9 cellular contexts compared by ENCODE assay signal in the genomic region with DNA sequence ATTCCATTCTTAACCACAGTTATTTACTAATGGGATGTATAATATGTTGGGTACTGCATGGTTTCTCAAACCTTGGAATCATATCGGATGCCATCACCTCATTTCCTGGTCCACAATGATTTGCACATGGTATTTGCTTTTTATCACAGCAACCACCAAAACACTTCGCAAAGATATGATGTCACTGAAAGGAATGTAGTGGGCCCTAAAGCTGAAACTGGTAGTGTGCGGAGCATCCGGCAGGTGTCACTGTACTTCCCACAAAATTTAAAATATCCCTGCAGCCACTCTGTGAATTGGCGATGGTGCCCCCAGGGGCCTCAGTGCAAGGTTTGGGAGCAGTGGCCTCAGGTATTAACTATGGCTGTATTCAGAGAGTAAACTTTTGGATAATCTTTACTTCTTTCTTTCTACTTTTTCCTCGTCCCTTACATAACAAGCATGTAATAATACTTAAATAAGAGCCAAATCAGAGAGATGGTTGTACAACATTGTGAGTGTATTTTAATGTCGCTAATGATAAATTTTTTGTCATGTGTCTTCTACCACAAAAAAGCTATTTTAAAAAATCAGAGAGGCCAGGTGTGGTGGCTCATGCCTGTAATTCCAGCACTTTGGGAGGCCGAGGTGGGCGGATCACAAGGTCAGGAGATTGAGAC.
A peak's percentile ranks its signal among the peaks of the same experiment; 100 is the strongest.
DNase-seq lines count a peak whose midpoint lies in the region; ATAC-seq, FAIRE-seq and TF ChIP-seq lines count a peak whose summit lies in the region.
"Had no signal": no experiment of that assay in that cellular context is flagged by ENCODE, and none has a peak within 500 bp of the region (broad histone marks: within the 10 kb centered on the region; RNA-seq: fewer than 3 reads in every experiment).

No MANE protein-coding gene starts in this region.

- no peak overlapping the region for H2AFZ ChIP-seq in GM12878 (ENCODE audit: control insufficient read depth, low read depth, low read length)

- no peak for FAIRE-seq in GM12878 (lab: Jason Lieb, UNC)

- H3K36me3 ChIP-seq in MG63 (no peaks in the 10 kb centered on the region), GM12878 (ENCODE audit: control insufficient read depth in 2 of 2, insufficient read depth in 2 of 2, low read length in 1 of 2) (no peaks in the 10 kb centered on the region)

- H3K9me3 ChIP-seq in MG63: no peaks in the 10 kb centered on the region
- H3K9me3 ChIP-seq in GM12878 (replicated peaks; ENCODE audit: control insufficient read depth, insufficient read depth, low read length): no peaks in the 10 kb centered on the region

- ATAC-seq in GM12878 (peak; percentile 41; the same call in 1 of the 3 replicates), HG02798 (IDR thresholded peaks at IDR 0.05; ENCODE audit: poor library complexity, unreplicated experiment) (no peak), HG02870 (IDR thresholded peaks at IDR 0.05; ENCODE audit: unreplicated experiment) (no peak)
- ATAC-seq: activated T-cell treated with anti-CD3 and anti-CD28 coated beads, Interleukin-2, amount 50 U/mL, for 72 hours had no signal

- H3K27ac ChIP-seq in GM12878 (ENCODE audit: control insufficient read depth, insufficient read depth): no peak overlapping the region

- CTCF ChIA-PET in GM12878 (lab: Yijun Ruan, JAX): interaction anchor here (0.8 to 1.2 kb wide), 3 partner anchors 31 to 262 kb away, joined by 3 to 5 read pairs (median 3); no protein-coding TSS in a partner anchor

- TF ChIP-seq CTCF in GM12878 (IDR thresholded peaks at IDR 0.05 in 2 of 3, conservative IDR thresholded peaks at IDR 0.05 in 1 of 3; ENCODE audit: control insufficient read depth in 2 of 3, extremely low read depth in 1 of 3, insufficient read depth in 1 of 3, low read depth in 3 of 3, low read length in 3 of 3): peak in 2 of 3 experiments; percentile 28 to 38; a peak in 3 of 6 replicates

- no TSS peak for BruUV-seq in GM12878 (replicated peaks; lab: Mats Ljungman, UMichigan)

- H3K9ac ChIP-seq in GM12878 (ENCODE audit: control insufficient read depth, insufficient read depth, low read length): no peak overlapping the region

- no peak for TF ChIP-seq EP300 in GM12878 (IDR thresholded peaks at IDR 0.05; ENCODE audit: borderline replicate concordance in 1 of 2, control insufficient read depth in 1 of 2, low read depth in 2 of 2, low read length in 2 of 2)

- H3K27me3 ChIP-seq in MG63 (peaks cover 8% of the 10 kb centered on the region; the same call in 1 of the 2 replicates), GM12878 (replicated peaks in 1 of 2; ENCODE audit: control insufficient read depth in 2 of 2, insufficient read depth in 2 of 2, low read length in 1 of 2) (no peaks in the 10 kb centered on the region)

- peak; percentile 36; the same call in 1 of the 2 replicates for TF ChIP-seq RAD21 in GM12878 (IDR thresholded peaks at IDR 0.05; ENCODE audit: insufficient read depth, low read depth, low read length)

- H4K20me1 ChIP-seq in GM12878 (ENCODE audit: control insufficient read depth, insufficient read depth): no peaks in the 10 kb centered on the region

- RAD21 ChIA-PET in GM12878 (lab: Charles Lee; ENCODE audit: unreplicated experiment): interaction anchor here (1.9 kb wide), 1 partner anchor 219 kb away, joined by 5 read pairs; no protein-coding TSS in a partner anchor

- H3K4me3 ChIP-seq in MG63 (no peak overlapping the region), GM12878 (no peak overlapping the region)

- H3K79me2 ChIP-seq in GM12878 (ENCODE audit: control insufficient read depth, insufficient read depth, low read length): no peaks in the 10 kb centered on the region

- intact Hi-C loops in GM12878 (cut with micrococcal nuclease; ENCODE audit: unreplicated experiment): no loop called here

- in situ Hi-C loops in GM12878 (cut with MboI): no loop called here

- SMC1A ChIA-PET in GM12878 (lab: Charles Lee; ENCODE audit: uncharacterized antibody, unreplicated experiment): no interaction called here

- H3K4me2 ChIP-seq in GM12878 (ENCODE audit: control insufficient read depth, insufficient read depth): no peak overlapping the region

- 33% methylated on average over 9 of the region's 9 CpGs for WGBS in GM12878 (ENCODE audit: insufficient coverage, insufficient replicate concordance, low lambda C conversion rate, missing lambda C conversion rate)

- no peaks in the 10 kb centered on the region for H3K4me1 ChIP-seq in GM12878 (ENCODE audit: control insufficient read depth, insufficient read depth, low read length)

- no peak for TF ChIP-seq POLR2A in GM12878 (IDR thresholded peaks at IDR 0.05; ENCODE audit: low read depth, low read length)

- POLR2A ChIA-PET in GM12878 (lab: Charles Lee): interaction anchor here (0.5 kb wide), 1 partner anchor 12 kb away, joined by 4 read pairs; no protein-coding TSS in a partner anchor

- DNase-seq in NCI-H510A treated with DMSO at 0.1 percent for 48 hours (lab: John Stamatoyannopoulos, UW) (peak; percentile 37), NCI-H510A (lab: John Stamatoyannopoulos, UW) (no peak), MG63 (peak; percentile 48), GM12878 (ENCODE audit: low read depth, low spot score) (no peak), kidney tubule cell (ENCODE audit: low spot score) (peak; percentile 92), SHP77 treated with DMSO at 0.1 percent for 48 hours (lab: John Stamatoyannopoulos, UW) (no peak)

TF ChIP-seq in GM12878, 131 proteins besides CTCF, POLR2A, EP300 and RAD21:
- TF ChIP-seq RUNX3 (IDR thresholded peaks at IDR 0.05; ENCODE audit: low read length) (0 out of 2 replicates have a peak, but pooled peaks have one; percentile 15), KLF5 (IDR thresholded peaks at IDR 0.05; ENCODE audit: partially characterized antibody) (no peak), RAD51 (IDR thresholded peaks at IDR 0.05) (no peak), SMC3 (IDR thresholded peaks at IDR 0.05; ENCODE audit: borderline replicate concordance, low read length) (peak; percentile 37; the same call in 1 of the 2 replicates)
- TF ChIP-seq, protein P1, sequence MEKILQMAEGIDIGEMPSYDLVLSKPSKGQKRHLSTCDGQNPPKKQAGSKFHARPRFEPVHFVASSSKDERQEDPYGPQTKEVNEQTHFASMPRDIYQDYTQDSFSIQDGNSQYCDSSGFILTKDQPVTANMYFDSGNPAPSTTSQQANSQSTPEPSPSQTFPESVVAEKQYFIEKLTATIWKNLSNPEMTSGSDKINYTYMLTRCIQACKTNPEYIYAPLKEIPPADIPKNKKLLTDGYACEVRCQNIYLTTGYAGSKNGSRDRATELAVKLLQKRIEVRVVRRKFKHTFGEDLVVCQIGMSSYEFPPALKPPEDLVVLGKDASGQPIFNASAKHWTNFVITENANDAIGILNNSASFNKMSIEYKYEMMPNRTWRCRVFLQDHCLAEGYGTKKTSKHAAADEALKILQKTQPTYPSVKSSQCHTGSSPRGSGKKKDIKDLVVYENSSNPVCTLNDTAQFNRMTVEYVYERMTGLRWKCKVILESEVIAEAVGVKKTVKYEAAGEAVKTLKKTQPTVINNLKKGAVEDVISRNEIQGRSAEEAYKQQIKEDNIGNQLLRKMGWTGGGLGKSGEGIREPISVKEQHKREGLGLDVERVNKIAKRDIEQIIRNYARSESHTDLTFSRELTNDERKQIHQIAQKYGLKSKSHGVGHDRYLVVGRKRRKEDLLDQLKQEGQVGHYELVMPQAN (conservative IDR thresholded peaks at IDR 0.05): no peak

Comparison
In these comparisons a context has a peak if more than half of its experiments do, and no peak if none do; other contexts are left out.
1. DNase-seq: peak in NCI-H510A treated with DMSO at 0.1 percent for 48 hours (single experiment), MG63 (single experiment) and kidney tubule cell (single experiment); none in NCI-H510A (single experiment), GM12878 (single experiment) and SHP77 treated with DMSO at 0.1 percent for 48 hours (single experiment).